Comparison of ENCODE assay signal across 23 cellular contexts in genomic region chr1:211472724-211473123, GRCh38. TPM values are rescaled to one million over a fixed set of nuclear protein-coding genes. Genes with fewer than 3 reads are reported as not detected.
"Had no signal": no experiment of that assay in that cellular context is flagged by ENCODE, and none has a peak within 500 bp of the region (broad histone marks: within the 10 kb centered on the region; RNA-seq: fewer than 3 reads in every experiment).

No MANE protein-coding gene starts in this region.

- H3K27ac ChIP-seq: adrenal gland, epithelial cell of prostate, lower lobe of right lung, sigmoid colon, testis, upper lobe of left lung had no signal

- H3K9me3 Mint-ChIP-seq: activated naive CD4-positive, alpha-beta T cell treated with anti-CD3 and anti-CD28 coated beads, Interleukin-2, amount 50 U/mL, for 24 hours; effector memory CD8-positive, alpha-beta T cell; mesothelial cell of epicardium; stimulated activated effector memory CD8-positive, alpha-beta T cell treated with anti-CD3 and anti-CD28 coated beads, Interleukin-12 subunit alpha, Interleukin-12 subunit beta, amount 100 ng/mL, for 72 hours had no signal

- H3K4me3 ChIP-seq: adrenal gland, lower lobe of right lung, sigmoid colon, testis, upper lobe of left lung had no signal

- H3K9me3 ChIP-seq: adrenal gland, lower lobe of right lung, sigmoid colon, testis, upper lobe of left lung had no signal

- H3K36me3 ChIP-seq: adrenal gland, lower lobe of right lung, sigmoid colon, upper lobe of left lung had no signal

- H3K27ac Mint-ChIP-seq: activated naive CD4-positive, alpha-beta T cell treated with anti-CD3 and anti-CD28 coated beads, Interleukin-2, amount 50 U/mL, for 24 hours; effector memory CD8-positive, alpha-beta T cell; mesothelial cell of epicardium; nephron; stimulated activated effector memory CD8-positive, alpha-beta T cell treated with anti-CD3 and anti-CD28 coated beads, Interleukin-12 subunit alpha, Interleukin-12 subunit beta, amount 100 ng/mL, for 72 hours had no signal

- H3K36me3 Mint-ChIP-seq: activated naive CD4-positive, alpha-beta T cell treated with anti-CD3 and anti-CD28 coated beads, Interleukin-2, amount 50 U/mL, for 24 hours; mesothelial cell of epicardium; stimulated activated effector memory CD8-positive, alpha-beta T cell treated with anti-CD3 and anti-CD28 coated beads, Interleukin-12 subunit alpha, Interleukin-12 subunit beta, amount 100 ng/mL, for 72 hours had no signal

- H3K4me3 Mint-ChIP-seq: activated naive CD4-positive, alpha-beta T cell treated with anti-CD3 and anti-CD28 coated beads, Interleukin-2, amount 50 U/mL, for 24 hours; effector memory CD8-positive, alpha-beta T cell; mesothelial cell of epicardium; nephron; stimulated activated effector memory CD8-positive, alpha-beta T cell treated with anti-CD3 and anti-CD28 coated beads, Interleukin-12 subunit alpha, Interleukin-12 subunit beta, amount 100 ng/mL, for 72 hours had no signal

- H3K27me3 ChIP-seq: adrenal gland, testis, upper lobe of left lung had no signal

- H3K4me1 Mint-ChIP-seq: activated naive CD4-positive, alpha-beta T cell treated with anti-CD3 and anti-CD28 coated beads, Interleukin-2, amount 50 U/mL, for 24 hours; stimulated activated effector memory CD8-positive, alpha-beta T cell treated with anti-CD3 and anti-CD28 coated beads, Interleukin-12 subunit alpha, Interleukin-12 subunit beta, amount 100 ng/mL, for 72 hours had no signal

- ATAC-seq: effector memory CD8-positive, alpha-beta T cell; lower lobe of right lung; stimulated activated effector memory CD8-positive, alpha-beta T cell treated with anti-CD3 and anti-CD28 coated beads, Interleukin-12 subunit alpha, Interleukin-12 subunit beta, amount 100 ng/mL, for 72 hours had no signal

- DNase-seq: activated CD4-positive, alpha-beta T cell treated with anti-CD3 and anti-CD28 coated beads, Interleukin-2, amount 50 U/mL, for 48 hours; activated gamma-delta T cell; adrenal gland; effector memory CD8-positive, alpha-beta T cell; foreskin melanocyte; glutamatergic neuron; hypothalamus; islet precursor cell; lower lobe of right lung; sigmoid colon; stimulated activated CD4-positive, alpha-beta T cell treated with anti-CD3 and anti-CD28 coated beads, Interleukin-4, amount 100 ng/mL, for 24 hours; T1000; testis; upper lobe of left lung had no signal

RNA-seq across cellular contexts. Expression of gene RD3, which starts 19.2 kb away (rescaled TPM):
- total RNA-seq: astrocyte; dermis microvascular lymphatic vessel endothelial cell; fibroblast of lung; T-helper 1 cell treated with Interleukin-12 subunit alpha and Interleukin-12 subunit beta and Interleukin-4 antibody, amounts not matched to agents 30 ng/mL and 1 ng/mL, for 36 hours had no signal
- polyA plus RNA-seq: fibroblast of lung had no signal
